In the genomic region with DNA sequence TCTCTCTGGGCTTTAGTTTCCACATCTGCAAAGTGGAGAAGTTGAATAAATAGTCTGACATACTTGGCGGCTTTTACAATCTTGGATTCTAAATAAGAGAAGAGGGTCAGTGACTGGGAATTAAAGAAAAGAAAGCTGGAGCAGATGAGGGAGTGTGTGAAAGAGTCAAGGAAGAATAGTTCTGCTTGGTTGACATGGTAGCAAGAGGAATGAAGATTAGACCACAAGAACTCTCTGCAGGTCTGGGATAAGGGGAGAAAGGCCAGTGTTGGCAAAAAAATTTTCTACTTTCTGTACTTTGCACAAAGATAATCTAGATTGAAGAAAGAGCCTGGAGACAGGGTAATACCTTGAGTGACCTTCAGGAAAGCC, we compare ENCODE assay signal across 15 cellular contexts. TPM values are rescaled to one million over a fixed set of nuclear protein-coding genes. Genes with fewer than 3 reads are reported as not detected.
DNase-seq lines count a peak whose midpoint lies in the region; ATAC-seq, FAIRE-seq and TF ChIP-seq lines count a peak whose summit lies in the region.
"Had no signal": no experiment of that assay in that cellular context is flagged by ENCODE, and none has a peak within 500 bp of the region (broad histone marks: within the 10 kb centered on the region; RNA-seq: fewer than 3 reads in every experiment).

No MANE protein-coding gene starts in this region.

- no peaks in the 10 kb centered on the region for H3K27me3 Mint-ChIP-seq in activated CD4-positive, alpha-beta T cell treated with anti-CD3 and anti-CD28 coated beads for 36 hours

- no peak for FAIRE-seq in D721Med (lab: Jason Lieb, UNC)
- FAIRE-seq: A549, HTR-8/SVneo had no signal

- DNase-seq in activated CD4-positive, alpha-beta T cell treated with anti-CD3 and anti-CD28 coated beads for 36 hours: no peak
- no peak for DNase-seq in activated CD4-positive, alpha-beta T cell treated with anti-CD3 and anti-CD28 coated beads, Interleukin-2, amount 50 U/mL, for 1 hour
- DNase-seq in astrocyte of the hippocampus (ENCODE audit: low read depth, low spot score): peak; percentile 56
- DNase-seq in renal cortical epithelial cell (ENCODE audit: low read depth): peak; percentile 63
- DNase-seq in D721Med (ENCODE audit: insufficient read length, low spot score): no peak
- DNase-seq: activated CD4-positive, CD25-positive, alpha-beta regulatory T cell treated with anti-CD3 and anti-CD28 coated beads, Interleukin-2, amount 50 U/mL, for 72 hours; NCI-H1417 treated with DMSO at 0.1 percent for 48 hours; NCI-H526 treated with DMSO at 0.1 percent for 48 hours; testis had no signal

- H3K4me1 ChIP-seq in OCI-LY3 (ENCODE audit: low read length): peaks cover 52% of the 10 kb centered on the region

- POLR2A ChIA-PET in activated CD4-positive, alpha-beta T cell treated with anti-CD3 and anti-CD28 coated beads for 36 hours (lab: Charles Lee): no interaction called here

- no peaks in the 10 kb centered on the region for H4K20me1 ChIP-seq in OCI-LY3 (ENCODE audit: insufficient read depth, low read length)

- peak overlapping the region; percentile 90 for H3K27ac Mint-ChIP-seq in activated CD4-positive, alpha-beta T cell treated with anti-CD3 and anti-CD28 coated beads for 36 hours

- 0 out of 2 replicates have a peak, but pooled peaks cover 3% of the 10 kb centered on the region for H3K27me3 ChIP-seq in OCI-LY3 (ENCODE audit: low read depth, low read length)
- H3K27me3 ChIP-seq: SJSA1, testis had no signal

- H3K9me3 ChIP-seq in OCI-LY3 (ENCODE audit: insufficient read depth, low read length): no peaks in the 10 kb centered on the region
- H3K9me3 ChIP-seq: A549, SJSA1, testis had no signal

- H3K4me2 ChIP-seq in OCI-LY3 (ENCODE audit: low read length): peak overlapping the region; percentile 68
- H3K4me2 ChIP-seq: A549 had no signal

- H3K4me1 Mint-ChIP-seq in activated CD4-positive, alpha-beta T cell treated with anti-CD3 and anti-CD28 coated beads for 36 hours: peaks cover 78% of the 10 kb centered on the region

- no peak overlapping the region for H3K9ac ChIP-seq in OCI-LY3 (ENCODE audit: low read length)

- intact Hi-C loops in activated CD4-positive, alpha-beta T cell treated with anti-CD3 and anti-CD28 coated beads for 36 hours (cut with DNase I, micrococcal nuclease): loop anchor here in 1 of 2 experiments (2.0 kb wide), 1 partner anchor 20 kb away; a partner anchor contains a TSS

- peak overlapping the region; percentile 44 for H3K4me3 Mint-ChIP-seq in activated CD4-positive, alpha-beta T cell treated with anti-CD3 and anti-CD28 coated beads for 36 hours

- TF ChIP-seq CTCF in OCI-LY3 (IDR thresholded peaks at IDR 0.05; ENCODE audit: low read depth, low read length) (no peak), D721Med (IDR thresholded peaks at IDR 0.05; ENCODE audit: insufficient read depth, missing control alignments) (no peak)

- no peak overlapping the region for H3K4me3 ChIP-seq in OCI-LY3 (ENCODE audit: low read length)
- H3K4me3 ChIP-seq: A549, SJSA1, testis had no signal

- H3K27ac ChIP-seq in OCI-LY3 (ENCODE audit: low read length): no peak overlapping the region
- H3K27ac ChIP-seq: A549, SJSA1, testis had no signal

- peaks cover 3% of the 10 kb centered on the region for H3K9me3 Mint-ChIP-seq in activated CD4-positive, alpha-beta T cell treated with anti-CD3 and anti-CD28 coated beads for 36 hours (ENCODE audit: low read depth)

- no peaks in the 10 kb centered on the region for H3K79me2 ChIP-seq in OCI-LY3 (ENCODE audit: low read length)

- CTCF ChIA-PET in activated CD4-positive, alpha-beta T cell treated with anti-CD3 and anti-CD28 coated beads for 36 hours (lab: Charles Lee): interaction anchor here (0.9 to 4.0 kb wide), 8 partner anchors 13 to 135 kb away, joined by 3 to 21 read pairs (median 6); a partner anchor contains a TSS

- H3K36me3 Mint-ChIP-seq in activated CD4-positive, alpha-beta T cell treated with anti-CD3 and anti-CD28 coated beads for 36 hours (ENCODE audit: low read depth): peaks cover 29% of the 10 kb centered on the region

- H3K36me3 ChIP-seq in OCI-LY3 (replicated peaks; ENCODE audit: low read depth, low read length): no peaks in the 10 kb centered on the region
- H3K36me3 ChIP-seq: SJSA1 had no signal

- no peak for ATAC-seq in activated CD4-positive, alpha-beta T cell treated with anti-CD3 and anti-CD28 coated beads for 36 hours
- ATAC-seq in GM19035 (IDR thresholded peaks at IDR 0.05; ENCODE audit: unreplicated experiment): no peak
- no peak for ATAC-seq in HG03432 (IDR thresholded peaks at IDR 0.05; ENCODE audit: unreplicated experiment)
- ATAC-seq: A549 had no signal

- H2AFZ ChIP-seq in OCI-LY3 (ENCODE audit: low read depth, low read length): no peak overlapping the region

RNA-seq across cellular contexts. Expression of a gene that starts 5.9 kb away (rescaled TPM):
- 10 to 100 TPM; 73.0 to 77.6 TPM for total RNA-seq in activated CD4-positive, alpha-beta T cell treated with anti-CD3 and anti-CD28 coated beads for 36 hours
- 2.8 and 3.1 TPM in 2 replicates for total RNA-seq in renal cortical epithelial cell

RNA-seq across cellular contexts. Expression of a gene that starts 20.4 kb away (rescaled TPM):
- 10 to 100 TPM; 20.0 to 23.1 TPM for total RNA-seq in activated CD4-positive, alpha-beta T cell treated with anti-CD3 and anti-CD28 coated beads for 36 hours
- 0.17 and 9.1 TPM in 2 replicates for total RNA-seq in renal cortical epithelial cell

RNA-seq across cellular contexts. Expression of a gene that starts 20.6 kb away (rescaled TPM):
- 10 to 100 TPM; 34.9 to 40.2 TPM for total RNA-seq in activated CD4-positive, alpha-beta T cell treated with anti-CD3 and anti-CD28 coated beads for 36 hours
- 7.6 and 20.7 TPM in 2 replicates for total RNA-seq in renal cortical epithelial cell

RNA-seq across cellular contexts. Expression of a gene that starts 30.9 kb away (rescaled TPM):
- 10 to 100 TPM; 20.0 to 21.6 TPM for total RNA-seq in activated CD4-positive, alpha-beta T cell treated with anti-CD3 and anti-CD28 coated beads for 36 hours
- 5.2 and 14.6 TPM in 2 replicates for total RNA-seq in renal cortical epithelial cell

Comparison
In these comparisons a context has a peak if more than half of its experiments do, and no peak if none do; other contexts are left out.
1. DNase-seq: peak in astrocyte of the hippocampus (single experiment) and renal cortical epithelial cell (single experiment); none in activated CD4-positive, alpha-beta T cell treated with anti-CD3 and anti-CD28 coated beads for 36 hours (single experiment), activated CD4-positive, alpha-beta T cell treated with anti-CD3 and anti-CD28 coated beads, Interleukin-2, amount 50 U/mL, for 1 hour (single experiment) and D721Med (single experiment).
2. RNA of a gene that starts 5.9 kb away (total RNA-seq): 73.0 to 77.6 TPM in activated CD4-positive, alpha-beta T cell treated with anti-CD3 and anti-CD28 coated beads for 36 hours; 2.8 to 3.1 TPM in renal cortical epithelial cell; every median in the first group is over 10 times any median in the second.